25 cellular contexts compared by ENCODE assay signal in genomic region chr7:117319211-117319610, GRCh38. TPM values are rescaled to one million over a fixed set of nuclear protein-coding genes. Genes with fewer than 3 reads are reported as not detected.
DNase-seq lines count a peak whose midpoint lies in the region; ATAC-seq, FAIRE-seq and TF ChIP-seq lines count a peak whose summit lies in the region.
"Had no signal": no experiment of that assay in that cellular context is flagged by ENCODE, and none has a peak within 500 bp of the region (broad histone marks: within the 10 kb centered on the region; RNA-seq: fewer than 3 reads in every experiment).

No MANE protein-coding gene starts in this region.

- H3K9me3 Mint-ChIP-seq in activated T-cell treated with anti-CD3 and anti-CD28 coated beads, Interleukin-2, amount 50 U/mL, for 72 hours = no peaks in the 10 kb centered on the region

- no peak overlapping the region for H3K27ac Mint-ChIP-seq in activated T-cell treated with anti-CD3 and anti-CD28 coated beads, Interleukin-2, amount 50 U/mL, for 72 hours
- H3K27ac Mint-ChIP-seq: CD4-positive, alpha-beta memory T cell had no signal

- H3K27me3 ChIP-seq in BJ (ENCODE audit: control insufficient read depth, insufficient read depth, low read length) = peaks cover 20% of the 10 kb centered on the region

- TF ChIP-seq POLR2A in H54 (IDR thresholded peaks at IDR 0.05; ENCODE audit: low read depth, low read length) = no peak

- TF ChIP-seq CTCF in BJ (IDR thresholded peaks at IDR 0.05; ENCODE audit: insufficient read depth, low read depth, low read length) (no peak), VCaP (conservative IDR thresholded peaks at IDR 0.05) (no peak)

- no peaks in the 10 kb centered on the region for H3K36me3 Mint-ChIP-seq in activated T-cell treated with anti-CD3 and anti-CD28 coated beads, Interleukin-2, amount 50 U/mL, for 72 hours (ENCODE audit: insufficient read depth in 2 of 2)
- H3K36me3 Mint-ChIP-seq: CD4-positive, alpha-beta memory T cell had no signal

- DNase-seq in BJ (ENCODE audit: low read depth) (peak; percentile 71), EL (peak; percentile 58), kidney tubule cell (ENCODE audit: low spot score) (peak; percentile 6), H54 (ENCODE audit: insufficient read length, low spot score) (no peak)
- no peak for DNase-seq in activated T-cell treated with anti-CD3 and anti-CD28 coated beads, Interleukin-2, amount 50 U/mL, for 72 hours
- DNase-seq: 8988T; ACHN; AML-193; BE2C; C1 segment of cervical spinal cord; Calu3; CD4-positive, alpha-beta memory T cell; COR-L47; DMS153; DND-41; GF-D8; GOT3; H7; HCEC 1CT had no signal

- ATAC-seq in activated T-cell treated with anti-CD3 and anti-CD28 coated beads, Interleukin-2, amount 50 U/mL, for 72 hours (replicated peaks in 1 of 2) = no peak
- no peak for ATAC-seq in HG02938 (IDR thresholded peaks at IDR 0.05; ENCODE audit: unreplicated experiment)
- ATAC-seq: A549 had no signal

- CTCF ChIA-PET in BJ (lab: Yijun Ruan, JAX) = interaction anchor here (1.4 kb wide), 1 partner anchor 106 kb away, joined by 3 read pairs; no protein-coding TSS in a partner anchor

- POLR2A ChIA-PET in BJ (lab: Charles Lee) = no interaction called here

- no peak overlapping the region for H3K4me3 Mint-ChIP-seq in activated T-cell treated with anti-CD3 and anti-CD28 coated beads, Interleukin-2, amount 50 U/mL, for 72 hours

- peak overlapping the region; percentile 23 for H3K27ac ChIP-seq in VCaP
- H3K27ac ChIP-seq: A549 had no signal

- H3K4me1 Mint-ChIP-seq in activated T-cell treated with anti-CD3 and anti-CD28 coated beads, Interleukin-2, amount 50 U/mL, for 72 hours (ENCODE audit: low read depth) = peaks cover 6% of the 10 kb centered on the region

- no peak overlapping the region for H3K4me3 ChIP-seq in BJ (ENCODE audit: low read depth, low read length)
- H3K4me3 ChIP-seq: A549 had no signal

- no peaks in the 10 kb centered on the region for H3K36me3 ChIP-seq in BJ (ENCODE audit: control insufficient read depth, insufficient read depth, low read length)
- H3K36me3 ChIP-seq: BE2C had no signal

- peaks cover 51% of the 10 kb centered on the region for H3K27me3 Mint-ChIP-seq in activated T-cell treated with anti-CD3 and anti-CD28 coated beads, Interleukin-2, amount 50 U/mL, for 72 hours (ENCODE audit: low read depth)

- FAIRE-seq in H54 (lab: Jason Lieb, UNC) = no peak
- FAIRE-seq: A549, GM12891, GM18507 had no signal

RNA-seq across cellular contexts. Expression of gene WNT2, which starts 3.6 kb away (rescaled TPM):
- 7.7 and 8.4 TPM in 2 replicates for polyA plus RNA-seq in BJ (2011; rRNA removed)
- polyA minus RNA-seq in BJ (2011; rRNA and poly(A)+ RNA removed) = 4.1 and 7.2 TPM in 2 replicates
- not detected for total RNA-seq in activated T-cell treated with anti-CD3 and anti-CD28 coated beads, Interleukin-2, amount 50 U/mL, for 72 hours
- total RNA-seq: Calu3; CD4-positive, alpha-beta memory T cell; G401; H7 had no signal
- polyA plus RNA-seq: A549; CD4-positive, alpha-beta memory T cell had no signal

Comparison
In these comparisons a context has a peak if more than half of its experiments do, and no peak if none do; other contexts are left out.
1. DNase-seq: peak in BJ (single experiment), EL (single experiment) and kidney tubule cell (single experiment); none in H54 (single experiment) and activated T-cell treated with anti-CD3 and anti-CD28 coated beads, Interleukin-2, amount 50 U/mL, for 72 hours (0 of 2).